Comparison of ENCODE assay signal across 1 cellular context in genomic region chr12:124823272-124823970, GRCh38.
TF ChIP-seq lines count a peak whose summit lies in the region.

No MANE protein-coding gene starts in this region.

TF ChIP-seq in GM23338, 12 proteins besides CTCF, POLR2A, EP300 and RAD21 (continued from another document):
- TF ChIP-seq ZNF462 (CRISPR knock-in tag; IDR thresholded peaks at IDR 0.05) = no peak
- TF ChIP-seq ZNF114 (CRISPR knock-in tag; IDR thresholded peaks at IDR 0.05) = no peak
- TF ChIP-seq NANOG (IDR thresholded peaks at IDR 0.05; ENCODE audit: borderline replicate concordance) = peak; percentile 42; the same call in 1 of the 2 replicates
- no peak for TF ChIP-seq ZNF331 (CRISPR knock-in tag; IDR thresholded peaks at IDR 0.05; ENCODE audit: low read depth)
